Comparison of ENCODE assay signal across 1 cellular context in the genomic region with DNA sequence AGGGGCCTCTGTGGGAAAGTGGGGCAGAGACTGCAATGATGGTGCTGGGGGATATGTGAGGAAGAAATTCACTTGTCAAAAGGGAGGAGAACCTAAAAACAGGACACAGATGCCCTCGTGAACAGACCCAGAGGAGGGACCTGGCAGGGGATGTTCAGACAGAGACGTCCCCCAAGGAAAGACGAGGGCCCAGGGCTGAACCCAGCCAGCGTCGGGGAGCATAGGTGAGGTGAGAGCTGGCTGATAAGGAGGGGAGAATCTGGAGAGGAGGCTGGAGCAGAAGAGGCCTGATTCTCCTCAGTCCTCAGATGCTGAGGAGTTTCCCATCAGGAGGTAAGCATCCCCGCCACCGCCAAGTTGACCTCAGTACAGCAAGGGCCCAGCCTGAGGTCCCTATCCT.
A peak's percentile ranks its signal among the peaks of the same experiment; 100 is the strongest.
TF ChIP-seq lines count a peak whose summit lies in the region.

No MANE protein-coding gene starts in this region.

TF ChIP-seq in K562, 482 proteins besides CTCF, POLR2A, EP300 and RAD21 (continued from another document):
- TF ChIP-seq, protein P1, sequence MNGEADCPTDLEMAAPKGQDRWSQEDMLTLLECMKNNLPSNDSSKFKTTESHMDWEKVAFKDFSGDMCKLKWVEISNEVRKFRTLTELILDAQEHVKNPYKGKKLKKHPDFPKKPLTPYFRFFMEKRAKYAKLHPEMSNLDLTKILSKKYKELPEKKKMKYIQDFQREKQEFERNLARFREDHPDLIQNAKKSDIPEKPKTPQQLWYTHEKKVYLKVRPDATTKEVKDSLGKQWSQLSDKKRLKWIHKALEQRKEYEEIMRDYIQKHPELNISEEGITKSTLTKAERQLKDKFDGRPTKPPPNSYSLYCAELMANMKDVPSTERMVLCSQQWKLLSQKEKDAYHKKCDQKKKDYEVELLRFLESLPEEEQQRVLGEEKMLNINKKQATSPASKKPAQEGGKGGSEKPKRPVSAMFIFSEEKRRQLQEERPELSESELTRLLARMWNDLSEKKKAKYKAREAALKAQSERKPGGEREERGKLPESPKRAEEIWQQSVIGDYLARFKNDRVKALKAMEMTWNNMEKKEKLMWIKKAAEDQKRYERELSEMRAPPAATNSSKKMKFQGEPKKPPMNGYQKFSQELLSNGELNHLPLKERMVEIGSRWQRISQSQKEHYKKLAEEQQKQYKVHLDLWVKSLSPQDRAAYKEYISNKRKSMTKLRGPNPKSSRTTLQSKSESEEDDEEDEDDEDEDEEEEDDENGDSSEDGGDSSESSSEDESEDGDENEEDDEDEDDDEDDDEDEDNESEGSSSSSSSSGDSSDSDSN (IDR thresholded peaks at IDR 0.05; ENCODE audit: borderline replicate concordance in 1 of 2, low read depth in 2 of 2, low read length in 2 of 2) = 0 out of 4 replicates have a peak, but pooled peaks of 1 of the 2 experiments have one; percentile 31
- TF ChIP-seq, protein P2, sequence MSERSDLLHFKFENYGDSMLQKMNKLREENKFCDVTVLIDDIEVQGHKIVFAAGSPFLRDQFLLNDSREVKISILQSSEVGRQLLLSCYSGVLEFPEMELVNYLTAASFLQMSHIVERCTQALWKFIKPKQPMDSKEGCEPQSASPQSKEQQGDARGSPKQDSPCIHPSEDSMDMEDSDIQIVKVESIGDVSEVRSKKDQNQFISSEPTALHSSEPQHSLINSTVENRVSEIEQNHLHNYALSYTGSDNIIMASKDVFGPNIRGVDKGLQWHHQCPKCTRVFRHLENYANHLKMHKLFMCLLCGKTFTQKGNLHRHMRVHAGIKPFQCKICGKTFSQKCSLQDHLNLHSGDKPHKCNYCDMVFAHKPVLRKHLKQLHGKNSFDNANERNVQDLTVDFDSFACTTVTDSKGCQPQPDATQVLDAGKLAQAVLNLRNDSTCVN (CRISPR knock-in tag; IDR thresholded peaks at IDR 0.05) = no peak
- TF ChIP-seq SP2 (IDR thresholded peaks at IDR 0.05; ENCODE audit: extremely low read depth, low read depth, low read length, poor library complexity, severe bottlenecking) = peak; percentile 11
- TF ChIP-seq, protein P3, sequence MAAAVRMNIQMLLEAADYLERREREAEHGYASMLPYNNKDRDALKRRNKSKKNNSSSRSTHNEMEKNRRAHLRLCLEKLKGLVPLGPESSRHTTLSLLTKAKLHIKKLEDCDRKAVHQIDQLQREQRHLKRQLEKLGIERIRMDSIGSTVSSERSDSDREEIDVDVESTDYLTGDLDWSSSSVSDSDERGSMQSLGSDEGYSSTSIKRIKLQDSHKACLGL (CRISPR knock-in tag; IDR thresholded peaks at IDR 0.05; ENCODE audit: borderline replicate concordance, poor library complexity, severe bottlenecking) = peak; percentile 3
- TF ChIP-seq, protein P4, sequence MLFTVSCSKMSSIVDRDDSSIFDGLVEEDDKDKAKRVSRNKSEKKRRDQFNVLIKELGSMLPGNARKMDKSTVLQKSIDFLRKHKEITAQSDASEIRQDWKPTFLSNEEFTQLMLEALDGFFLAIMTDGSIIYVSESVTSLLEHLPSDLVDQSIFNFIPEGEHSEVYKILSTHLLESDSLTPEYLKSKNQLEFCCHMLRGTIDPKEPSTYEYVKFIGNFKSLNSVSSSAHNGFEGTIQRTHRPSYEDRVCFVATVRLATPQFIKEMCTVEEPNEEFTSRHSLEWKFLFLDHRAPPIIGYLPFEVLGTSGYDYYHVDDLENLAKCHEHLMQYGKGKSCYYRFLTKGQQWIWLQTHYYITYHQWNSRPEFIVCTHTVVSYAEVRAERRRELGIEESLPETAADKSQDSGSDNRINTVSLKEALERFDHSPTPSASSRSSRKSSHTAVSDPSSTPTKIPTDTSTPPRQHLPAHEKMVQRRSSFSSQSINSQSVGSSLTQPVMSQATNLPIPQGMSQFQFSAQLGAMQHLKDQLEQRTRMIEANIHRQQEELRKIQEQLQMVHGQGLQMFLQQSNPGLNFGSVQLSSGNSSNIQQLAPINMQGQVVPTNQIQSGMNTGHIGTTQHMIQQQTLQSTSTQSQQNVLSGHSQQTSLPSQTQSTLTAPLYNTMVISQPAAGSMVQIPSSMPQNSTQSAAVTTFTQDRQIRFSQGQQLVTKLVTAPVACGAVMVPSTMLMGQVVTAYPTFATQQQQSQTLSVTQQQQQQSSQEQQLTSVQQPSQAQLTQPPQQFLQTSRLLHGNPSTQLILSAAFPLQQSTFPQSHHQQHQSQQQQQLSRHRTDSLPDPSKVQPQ (CRISPR knock-in tag; IDR thresholded peaks at IDR 0.05; ENCODE audit: borderline replicate concordance) = no peak
- TF ChIP-seq, protein P5, sequence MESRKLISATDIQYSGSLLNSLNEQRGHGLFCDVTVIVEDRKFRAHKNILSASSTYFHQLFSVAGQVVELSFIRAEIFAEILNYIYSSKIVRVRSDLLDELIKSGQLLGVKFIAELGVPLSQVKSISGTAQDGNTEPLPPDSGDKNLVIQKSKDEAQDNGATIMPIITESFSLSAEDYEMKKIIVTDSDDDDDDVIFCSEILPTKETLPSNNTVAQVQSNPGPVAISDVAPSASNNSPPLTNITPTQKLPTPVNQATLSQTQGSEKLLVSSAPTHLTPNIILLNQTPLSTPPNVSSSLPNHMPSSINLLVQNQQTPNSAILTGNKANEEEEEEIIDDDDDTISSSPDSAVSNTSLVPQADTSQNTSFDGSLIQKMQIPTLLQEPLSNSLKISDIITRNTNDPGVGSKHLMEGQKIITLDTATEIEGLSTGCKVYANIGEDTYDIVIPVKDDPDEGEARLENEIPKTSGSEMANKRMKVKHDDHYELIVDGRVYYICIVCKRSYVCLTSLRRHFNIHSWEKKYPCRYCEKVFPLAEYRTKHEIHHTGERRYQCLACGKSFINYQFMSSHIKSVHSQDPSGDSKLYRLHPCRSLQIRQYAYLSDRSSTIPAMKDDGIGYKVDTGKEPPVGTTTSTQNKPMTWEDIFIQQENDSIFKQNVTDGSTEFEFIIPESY (CRISPR knock-in tag; IDR thresholded peaks at IDR 0.05) = no peak
- TF ChIP-seq, protein P6, sequence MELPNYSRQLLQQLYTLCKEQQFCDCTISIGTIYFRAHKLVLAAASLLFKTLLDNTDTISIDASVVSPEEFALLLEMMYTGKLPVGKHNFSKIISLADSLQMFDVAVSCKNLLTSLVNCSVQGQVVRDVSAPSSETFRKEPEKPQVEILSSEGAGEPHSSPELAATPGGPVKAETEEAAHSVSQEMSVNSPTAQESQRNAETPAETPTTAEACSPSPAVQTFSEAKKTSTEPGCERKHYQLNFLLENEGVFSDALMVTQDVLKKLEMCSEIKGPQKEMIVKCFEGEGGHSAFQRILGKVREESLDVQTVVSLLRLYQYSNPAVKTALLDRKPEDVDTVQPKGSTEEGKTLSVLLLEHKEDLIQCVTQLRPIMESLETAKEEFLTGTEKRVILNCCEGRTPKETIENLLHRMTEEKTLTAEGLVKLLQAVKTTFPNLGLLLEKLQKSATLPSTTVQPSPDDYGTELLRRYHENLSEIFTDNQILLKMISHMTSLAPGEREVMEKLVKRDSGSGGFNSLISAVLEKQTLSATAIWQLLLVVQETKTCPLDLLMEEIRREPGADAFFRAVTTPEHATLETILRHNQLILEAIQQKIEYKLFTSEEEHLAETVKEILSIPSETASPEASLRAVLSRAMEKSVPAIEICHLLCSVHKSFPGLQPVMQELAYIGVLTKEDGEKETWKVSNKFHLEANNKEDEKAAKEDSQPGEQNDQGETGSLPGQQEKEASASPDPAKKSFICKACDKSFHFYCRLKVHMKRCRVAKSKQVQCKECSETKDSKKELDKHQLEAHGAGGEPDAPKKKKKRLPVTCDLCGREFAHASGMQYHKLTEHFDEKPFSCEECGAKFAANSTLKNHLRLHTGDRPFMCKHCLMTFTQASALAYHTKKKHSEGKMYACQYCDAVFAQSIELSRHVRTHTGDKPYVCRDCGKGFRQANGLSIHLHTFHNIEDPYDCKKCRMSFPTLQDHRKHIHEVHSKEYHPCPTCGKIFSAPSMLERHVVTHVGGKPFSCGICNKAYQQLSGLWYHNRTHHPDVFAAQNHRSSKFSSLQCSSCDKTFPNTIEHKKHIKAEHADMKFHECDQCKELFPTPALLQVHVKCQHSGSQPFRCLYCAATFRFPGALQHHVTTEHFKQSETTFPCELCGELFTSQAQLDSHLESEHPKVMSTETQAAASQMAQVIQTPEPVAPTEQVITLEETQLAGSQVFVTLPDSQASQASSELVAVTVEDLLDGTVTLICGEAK (IDR thresholded peaks at IDR 0.05) = no peak
- TF ChIP-seq, protein P6 (CRISPR knock-in tag; IDR thresholded peaks at IDR 0.05) = peak; percentile 8; the same call in 1 of the 2 replicates
- TF ChIP-seq ZNF445 (CRISPR knock-in tag; IDR thresholded peaks at IDR 0.05; ENCODE audit: low read depth) = no peak
- peak; percentile 81; the same call in 1 of the 2 replicates for TF ChIP-seq MCM3 (IDR thresholded peaks at IDR 0.05)
- no peak for TF ChIP-seq ZNF444 (CRISPR knock-in tag; IDR thresholded peaks at IDR 0.05)
- TF ChIP-seq, protein P7, sequence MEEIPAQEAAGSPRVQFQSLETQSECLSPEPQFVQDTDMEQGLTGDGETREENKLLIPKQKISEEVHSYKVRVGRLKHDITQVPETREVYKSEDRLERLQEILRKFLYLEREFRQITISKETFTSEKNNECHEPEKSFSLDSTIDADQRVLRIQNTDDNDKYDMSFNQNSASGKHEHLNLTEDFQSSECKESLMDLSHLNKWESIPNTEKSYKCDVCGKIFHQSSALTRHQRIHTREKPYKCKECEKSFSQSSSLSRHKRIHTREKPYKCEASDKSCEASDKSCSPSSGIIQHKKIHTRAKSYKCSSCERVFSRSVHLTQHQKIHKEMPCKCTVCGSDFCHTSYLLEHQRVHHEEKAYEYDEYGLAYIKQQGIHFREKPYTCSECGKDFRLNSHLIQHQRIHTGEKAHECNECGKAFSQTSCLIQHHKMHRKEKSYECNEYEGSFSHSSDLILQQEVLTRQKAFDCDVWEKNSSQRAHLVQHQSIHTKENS (CRISPR knock-in tag; IDR thresholded peaks at IDR 0.05) = no peak
- no peak for TF ChIP-seq MYC (IDR thresholded peaks at IDR 0.05; ENCODE audit: low read depth, low read length)
- TF ChIP-seq MYC (CRISPR knock-in tag; IDR thresholded peaks at IDR 0.05; ENCODE audit: borderline replicate concordance, low read depth) = no peak
- TF ChIP-seq POLR2AphosphoS5 (IDR thresholded peaks at IDR 0.05; ENCODE audit: control insufficient read depth, insufficient read depth, low read depth, low read length) = no peak
- TF ChIP-seq JUND (IDR thresholded peaks at IDR 0.05; ENCODE audit: borderline replicate concordance, low read depth, low read length) = 0 out of 2 replicates have a peak, but pooled peaks have one; percentile 2
- no peak for TF ChIP-seq JUND (tag; IDR thresholded peaks at IDR 0.05; ENCODE audit: borderline replicate concordance, low read depth, low read length)
- TF ChIP-seq NBN (IDR thresholded peaks at IDR 0.05; ENCODE audit: low read depth) = no peak
- TF ChIP-seq, protein P8, sequence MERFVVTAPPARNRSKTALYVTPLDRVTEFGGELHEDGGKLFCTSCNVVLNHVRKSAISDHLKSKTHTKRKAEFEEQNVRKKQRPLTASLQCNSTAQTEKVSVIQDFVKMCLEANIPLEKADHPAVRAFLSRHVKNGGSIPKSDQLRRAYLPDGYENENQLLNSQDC (CRISPR knock-in tag; IDR thresholded peaks at IDR 0.05) = 0 out of 2 replicates have a peak, but pooled peaks have one; percentile 30
